14 cellular contexts compared by ENCODE assay signal in the genomic region with DNA sequence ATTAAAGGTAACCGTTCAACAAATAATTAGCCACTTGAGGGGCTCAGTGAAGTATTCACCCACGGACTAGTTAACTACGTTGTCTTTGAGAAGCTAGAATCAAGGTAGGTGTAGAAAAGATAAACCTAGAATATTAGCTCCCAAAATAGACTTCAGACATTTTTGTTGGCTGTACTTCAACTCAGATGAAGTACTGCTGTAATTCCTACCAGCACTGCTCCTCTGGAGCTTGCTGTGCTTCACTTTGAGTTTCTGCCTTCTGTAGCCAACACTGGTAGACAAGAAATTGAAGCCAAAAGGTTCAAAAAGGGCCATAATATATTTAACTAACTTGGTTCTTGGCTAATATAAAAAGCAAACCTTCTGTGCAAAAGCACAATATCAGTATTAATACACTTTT.
"Had no signal": no experiment of that assay in that cellular context is flagged by ENCODE, and none has a peak within 500 bp of the region (broad histone marks: within the 10 kb centered on the region; RNA-seq: fewer than 3 reads in every experiment).

No MANE protein-coding gene starts in this region.

- H3K4me3 ChIP-seq: breast epithelium, MG63 had no signal

- H3K27me3 ChIP-seq: breast epithelium, MG63 had no signal

- DNase-seq: activated CD4-positive, alpha-beta T cell treated with anti-CD3 and anti-CD28 coated beads, Interleukin-2, amount 50 U/mL, for 1 hour; activated CD4-positive, CD25-positive, alpha-beta regulatory T cell; activated CD8-positive, alpha-beta memory T cell treated with anti-CD3 and anti-CD28 coated beads, Interleukin-2, amount 50 U/mL, for 48 hours; activated CD8-positive, alpha-beta T cell treated with anti-CD3 and anti-CD28 coated beads for 36 hours; activated naive CD4-positive, alpha-beta T cell treated with anti-CD3 and anti-CD28 coated beads, Interleukin-2, amount 50 U/mL, for 16 hours; activated naive CD8-positive, alpha-beta T cell treated with anti-CD3 and anti-CD28 coated beads, Interleukin-2, amount 10 ng/mL, durations not matched to agents 7 days and 5 days; activated T-cell treated with anti-CD3 and anti-CD28 coated beads, Interleukin-2, amount 50 U/mL, for 1 hour; aorta; MG63; NCI-H1092 treated with DMSO at 0.1 percent for 48 hours; NCI-H1417 treated with DMSO at 0.1 percent for 48 hours; SIG-M5 had no signal

- H3K9me3 ChIP-seq: breast epithelium, MG63 had no signal

- H3K27ac ChIP-seq: breast epithelium, VCaP had no signal

- H3K36me3 ChIP-seq: breast epithelium, MG63 had no signal

- H3K4me1 ChIP-seq: breast epithelium had no signal
